Comparison of ENCODE assay signal across 12 cellular contexts in genomic region chr9:90095682-90096081, GRCh38.
DNase-seq lines count a peak whose midpoint lies in the region; TF ChIP-seq lines count a peak whose summit lies in the region.
"Had no signal": no experiment of that assay in that cellular context is flagged by ENCODE, and none has a peak within 500 bp of the region (broad histone marks: within the 10 kb centered on the region; RNA-seq: fewer than 3 reads in every experiment).

No MANE protein-coding gene starts in this region.

- 0 out of 2 replicates have a peak overlapping the region, but pooled peaks have one; percentile 24 for H3K9ac ChIP-seq in BLaER1

- H3K9me3 Mint-ChIP-seq in brain: no peaks in the 10 kb centered on the region

- DNase-seq in H7 (peak; percentile 48), NCI-H2227 (lab: John Stamatoyannopoulos, UW; ENCODE audit: unreplicated experiment) (peak; percentile 72), inferior parietal cortex (ENCODE audit: extremely low spot score) (no peak), PC-9 (no peak), glomerular visceral epithelial cell (ENCODE audit: extremely low spot score) (no peak)
- no peak for DNase-seq in activated effector memory CD4-positive, alpha-beta T cell treated with anti-CD3 and anti-CD28 coated beads, Interleukin-2, amount 50 U/mL, for 16 hours
- DNase-seq: foreskin fibroblast, mesendoderm, MG63, T-helper 1 cell had no signal

- peaks cover 13% of the 10 kb centered on the region for H3K4me1 ChIP-seq in BLaER1
- H3K4me1 ChIP-seq in PC-9 (replicated peaks; ENCODE audit: insufficient read depth): no peaks in the 10 kb centered on the region

- TF ChIP-seq CTCF in brain (conservative IDR thresholded peaks at IDR 0.05) (no peak), PC-9 (conservative IDR thresholded peaks at IDR 0.05) (no peak)

- peak overlapping the region in 4 of 5 experiments; percentile 33 to 88 (median 84) for H3K27ac Mint-ChIP-seq in brain

- no peaks in the 10 kb centered on the region for H4K20me1 ChIP-seq in BLaER1
- no peaks in the 10 kb centered on the region for H4K20me1 ChIP-seq in PC-9 (ENCODE audit: insufficient read depth)

- peaks cover 23% of the 10 kb centered on the region for H3K4me1 Mint-ChIP-seq in brain

- H3K9me3 ChIP-seq in BLaER1: no peaks in the 10 kb centered on the region
- no peaks in the 10 kb centered on the region for H3K9me3 ChIP-seq in PC-9 (ENCODE audit: insufficient read depth, low read depth)
- H3K9me3 ChIP-seq: MG63 had no signal

- H3K27me3 Mint-ChIP-seq in brain: peaks cover 24% of the 10 kb centered on the region

- CTCF ChIA-PET in PC-9 (lab: Charles Lee): no interaction called here

- no peaks in the 10 kb centered on the region for H3K36me3 Mint-ChIP-seq in brain

- no TSS peak for BruUV-seq in PC-9 (replicated peaks; lab: Mats Ljungman, UMichigan)

- H3K36me3 ChIP-seq in BLaER1: no peaks in the 10 kb centered on the region
- no peaks in the 10 kb centered on the region for H3K36me3 ChIP-seq in H7 (replicated peaks; ENCODE audit: control insufficient read depth, insufficient read depth, low read length)
- H3K36me3 ChIP-seq in PC-9 (ENCODE audit: low read depth): no peaks in the 10 kb centered on the region
- H3K36me3 ChIP-seq: MG63 had no signal

- POLR2A ChIA-PET in PC-9 (lab: Charles Lee; ENCODE audit: unreplicated experiment): no interaction called here

- H3K27me3 ChIP-seq in BLaER1 (no peaks in the 10 kb centered on the region), H7 (ENCODE audit: control insufficient read depth, insufficient read depth, low read length) (no peaks in the 10 kb centered on the region), PC-9 (ENCODE audit: insufficient read depth, low read depth) (peaks cover 77% of the 10 kb centered on the region)
- H3K27me3 ChIP-seq: MG63 had no signal

- intact Hi-C loops in PC-9 (cut with micrococcal nuclease; ENCODE audit: unreplicated experiment): no loop called here

- H3K4me3 ChIP-seq in BLaER1: no peak overlapping the region
- no peak overlapping the region for H3K4me3 ChIP-seq in H7 (ENCODE audit: insufficient read depth, low read depth, low read length)
- no peak overlapping the region for H3K4me3 ChIP-seq in PC-9
- H3K4me3 ChIP-seq: MG63 had no signal

- H3K27ac ChIP-seq in BLaER1 (no peak overlapping the region), PC-9 (no peak overlapping the region)

- no peaks in the 10 kb centered on the region for H3K9me2 ChIP-seq in PC-9 (ENCODE audit: insufficient read depth)

- H2AFZ ChIP-seq in PC-9: no peak overlapping the region

- H3K79me2 ChIP-seq in PC-9 (ENCODE audit: low read depth): no peaks in the 10 kb centered on the region

- peak overlapping the region in 4 of 5 experiments; percentile 2 to 60 (median 44) for H3K4me3 Mint-ChIP-seq in brain

- no peaks in the 10 kb centered on the region for H3F3A ChIP-seq in PC-9 (ENCODE audit: insufficient read depth, low read depth)

- H3K4me2 ChIP-seq in BLaER1: no peak overlapping the region
- H3K4me2 ChIP-seq in PC-9: no peak overlapping the region

Comparison
In these comparisons a context has a peak if more than half of its experiments do, and no peak if none do; other contexts are left out.
1. DNase-seq: peak in H7 (single experiment) and NCI-H2227 (single experiment); none in inferior parietal cortex (single experiment), activated effector memory CD4-positive, alpha-beta T cell treated with anti-CD3 and anti-CD28 coated beads, Interleukin-2, amount 50 U/mL, for 16 hours (single experiment), PC-9 (0 of 2) and glomerular visceral epithelial cell (single experiment).